ENCODE assay signal across 10 cellular contexts in genomic region chr13:99314640-99315176, GRCh38. TPM values are rescaled to one million over a fixed set of nuclear protein-coding genes. Genes with fewer than 3 reads are reported as not detected.
DNase-seq lines count a peak whose midpoint lies in the region; ATAC-seq and TF ChIP-seq lines count a peak whose summit lies in the region.
"Had no signal": no experiment of that assay in that cellular context is flagged by ENCODE, and none has a peak within 500 bp of the region (broad histone marks: within the 10 kb centered on the region; RNA-seq: fewer than 3 reads in every experiment).

No MANE protein-coding gene starts in this region.

- TF ChIP-seq CTCF in fibroblast of villous mesenchyme (IDR thresholded peaks at IDR 0.05; ENCODE audit: insufficient read depth, low read depth, low read length) (no peak), right atrium auricular region (IDR thresholded peaks at IDR 0.05) (no peak)

- no peaks in the 10 kb centered on the region for H3K9me3 ChIP-seq in right atrium auricular region
- H3K9me3 ChIP-seq: suprapubic skin had no signal

- H3K4me1 ChIP-seq in right atrium auricular region: peaks cover 0 to 15% of the 10 kb centered on the region in 2 donors

- DNase-seq in LoVo (ENCODE audit: low spot score): peak; percentile 18
- DNase-seq in activated CD8-positive, alpha-beta memory T cell treated with anti-CD3 and anti-CD28 coated beads, Interleukin-2, amount 50 U/mL, for 4 hours: peak; percentile 63
- peak; percentile 92 for DNase-seq in fibroblast of villous mesenchyme (ENCODE audit: low read depth)
- DNase-seq in stimulated activated CD8-positive, alpha-beta memory T cell treated with anti-CD3 and anti-CD28 coated beads, Interleukin-15, amount 100 ng/mL, for 48 hours (ENCODE audit: low read depth in 2 of 2): peak; percentile 46 to 49
- DNase-seq in right atrium auricular region (ENCODE audit: low spot score): no peak
- DNase-seq: NCI-H1436 treated with DMSO at 0.1 percent for 48 hours had no signal

- peaks cover 8% of the 10 kb centered on the region for H3K36me3 ChIP-seq in right atrium auricular region

- no peaks in the 10 kb centered on the region for H3K27me3 ChIP-seq in right atrium auricular region
- H3K27me3 ChIP-seq: suprapubic skin had no signal

- ATAC-seq in GM18861 (IDR thresholded peaks at IDR 0.05; ENCODE audit: unreplicated experiment) (no peak), HG03095 (IDR thresholded peaks at IDR 0.05; ENCODE audit: unreplicated experiment) (no peak), GM18520 (IDR thresholded peaks at IDR 0.05; ENCODE audit: unreplicated experiment) (no peak)

- H3K4me3 ChIP-seq in fibroblast of villous mesenchyme (ENCODE audit: low read depth, low read length) (no peak overlapping the region), right atrium auricular region (no peak overlapping the region)
- H3K4me3 ChIP-seq: suprapubic skin had no signal

- H3K27ac ChIP-seq in right atrium auricular region: no peak overlapping the region
- H3K27ac ChIP-seq: suprapubic skin had no signal

RNA-seq across cellular contexts. Expression of gene GPR183, which starts 7.5 kb away (rescaled TPM):
- total RNA-seq in fibroblast of villous mesenchyme (0.86 and 4.5 TPM in 2 replicates), right atrium auricular region (10 to 100 TPM in 1 of 2 donors, 1 to 10 TPM in 1; 7.6 to 13.3 TPM)

RNA-seq across cellular contexts. Expression of gene GPR18, which starts 56.5 kb away (rescaled TPM):
- total RNA-seq in fibroblast of villous mesenchyme: not detected in 2 replicates
- under 1 TPM in 1 of 2 donors, not detected in 1; 0.28 TPM for total RNA-seq in right atrium auricular region
- total RNA-seq: suprapubic skin had no signal
